ENCODE assay signal across 19 cellular contexts in the genomic region with DNA sequence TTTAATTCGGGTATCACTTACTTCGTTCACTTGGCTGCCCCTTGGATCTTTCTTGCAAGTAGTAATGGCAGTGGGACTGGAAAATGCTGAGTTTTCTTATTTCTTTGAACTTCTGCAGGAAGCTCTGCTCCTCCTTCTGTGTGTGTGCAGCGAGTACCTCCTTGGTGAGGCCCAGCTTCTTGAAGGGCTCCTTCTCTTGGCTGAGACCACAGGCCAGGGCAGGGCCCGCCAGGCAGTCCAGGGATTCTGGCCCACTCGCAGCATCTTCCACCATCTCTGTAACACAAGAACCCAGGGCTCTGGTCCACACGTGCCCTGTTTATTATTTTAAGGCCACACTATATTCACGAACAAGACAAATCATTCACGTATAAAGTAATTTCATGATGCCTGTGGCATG.
"Had no signal": no experiment of that assay in that cellular context is flagged by ENCODE, and none has a peak within 500 bp of the region (broad histone marks: within the 10 kb centered on the region; RNA-seq: fewer than 3 reads in every experiment).

No MANE protein-coding gene starts in this region.

- H3K36me3 ChIP-seq: neural progenitor cell, uterus had no signal

- H3K9me3 ChIP-seq: esophagus muscularis mucosa, prostate gland, right atrium auricular region, suprapubic skin, uterus had no signal

- H3K27me3 ChIP-seq: esophagus muscularis mucosa, neural progenitor cell, right atrium auricular region, suprapubic skin, uterus had no signal

- H3K27ac ChIP-seq: coronary artery, esophagus muscularis mucosa, neural progenitor cell, prostate gland, right atrium auricular region, suprapubic skin, uterus had no signal

- H3K9me3 Mint-ChIP-seq: activated CD4-positive, alpha-beta T cell treated with anti-CD3 and anti-CD28 coated beads, Interleukin-2, amount 10 ng/mL, durations not matched to agents 7 days and 5 days; activated naive CD8-positive, alpha-beta T cell treated with anti-CD3 and anti-CD28 coated beads for 36 hours; activated T-helper 1 cell treated with anti-CD3 and anti-CD28 coated beads, Interleukin-12 subunit alpha, Interleukin-12 subunit beta, Interleukin-2, Interleukin-4 antibody, amounts not matched to agents 30 ng/mL and 10 ng/mL and 1 ng/mL, durations not matched to agents 14 hours and 24 hours and 36 hours; memory B cell; neural progenitor cell; stimulated activated naive CD8-positive, alpha-beta T cell treated with anti-CD3 and anti-CD28 coated beads, Interleukin-15, amount 100 ng/mL, for 72 hours had no signal

- ATAC-seq: activated CD8-positive, alpha-beta T cell treated with anti-CD3 and anti-CD28 coated beads, Interleukin-2, amount 10 ng/mL, durations not matched to agents 7 days and 5 days; stimulated activated naive CD8-positive, alpha-beta T cell treated with anti-CD3 and anti-CD28 coated beads, Interleukin-15, amount 100 ng/mL, for 72 hours had no signal

- H3K27ac Mint-ChIP-seq: activated CD8-positive, alpha-beta T cell treated with anti-CD3 and anti-CD28 coated beads, Interleukin-2, amount 10 ng/mL, durations not matched to agents 7 days and 5 days; activated naive CD8-positive, alpha-beta T cell treated with anti-CD3 and anti-CD28 coated beads for 36 hours; activated T-helper 1 cell treated with anti-CD3 and anti-CD28 coated beads, Interleukin-12 subunit alpha, Interleukin-12 subunit beta, Interleukin-2, Interleukin-4 antibody, amounts not matched to agents 30 ng/mL and 10 ng/mL and 1 ng/mL, durations not matched to agents 14 hours and 24 hours and 36 hours; memory B cell had no signal

- DNase-seq: activated CD4-positive, alpha-beta T cell treated with anti-CD3 and anti-CD28 coated beads, Interleukin-2, amount 10 ng/mL, durations not matched to agents 7 days and 5 days; activated CD4-positive, CD25-positive, alpha-beta regulatory T cell treated with anti-CD3 and anti-CD28 coated beads, Interleukin-2, amount 50 U/mL, for 72 hours; activated CD8-positive, alpha-beta T cell treated with anti-CD3 and anti-CD28 coated beads, Interleukin-2, amount 10 ng/mL, durations not matched to agents 7 days and 5 days; activated gamma-delta T cell; activated naive CD8-positive, alpha-beta T cell treated with anti-CD3 and anti-CD28 coated beads for 36 hours; amniotic stem cell; hippocampal formation; stimulated activated CD4-positive, alpha-beta T cell treated with anti-CD3 and anti-CD28 coated beads, Interleukin-1b, Interleukin-23, amount 100 ng/mL, for 48 hours; stimulated activated naive CD8-positive, alpha-beta T cell treated with anti-CD3 and anti-CD28 coated beads, Interleukin-15, amount 100 ng/mL, for 72 hours; trophoblast cell; uterus had no signal

- H3K9ac ChIP-seq: neural progenitor cell had no signal

- H3K4me3 ChIP-seq: coronary artery, esophagus muscularis mucosa, neural progenitor cell, prostate gland, right atrium auricular region, suprapubic skin, uterus had no signal

- H3K4me2 ChIP-seq: neural progenitor cell had no signal

- H3K4me1 ChIP-seq: neural progenitor cell, prostate gland, suprapubic skin, uterus had no signal
